In the genomic region with DNA sequence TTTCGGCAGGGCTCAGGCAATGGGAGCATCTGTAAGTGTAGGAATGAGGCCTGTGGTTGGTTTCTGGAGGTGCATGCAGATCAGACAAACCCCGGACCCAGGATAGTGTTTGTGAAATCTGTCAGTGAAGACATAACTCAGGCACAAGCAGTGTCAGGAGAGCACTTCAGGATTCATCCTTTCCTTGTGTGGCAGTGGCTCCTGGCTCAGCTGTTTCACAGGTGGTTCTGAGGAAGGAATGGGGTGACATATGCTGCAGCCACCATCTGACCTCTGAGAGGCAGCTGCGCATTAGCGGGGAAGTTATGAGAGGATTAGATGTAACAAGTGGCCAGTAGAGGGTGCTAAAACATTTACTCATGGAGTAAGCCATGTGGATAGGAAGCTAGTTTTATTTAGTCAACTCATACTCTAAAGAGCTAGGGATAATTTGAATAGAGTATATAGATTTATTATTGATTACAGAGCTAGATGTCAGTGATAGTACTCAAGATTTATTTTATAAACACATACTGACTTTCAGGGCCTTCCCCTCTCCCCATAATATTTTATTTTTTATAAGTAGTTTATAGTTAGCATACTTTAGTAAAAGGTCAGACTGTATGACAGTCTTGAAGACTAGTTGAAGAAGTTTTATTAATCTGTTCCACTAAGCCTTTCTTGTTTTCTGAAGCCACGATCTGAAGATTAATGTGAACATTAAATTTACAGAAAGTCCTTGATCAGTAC, we compare ENCODE assay signal across 8 cellular contexts. TPM values are rescaled to one million over a fixed set of nuclear protein-coding genes. Genes with fewer than 3 reads are reported as not detected.
A peak's percentile ranks its signal among the peaks of the same experiment; 100 is the strongest.
DNase-seq lines count a peak whose midpoint lies in the region; ATAC-seq and TF ChIP-seq lines count a peak whose summit lies in the region.

No MANE protein-coding gene starts in this region.

- H3K4me1 ChIP-seq in spleen, result peaks cover 0 to 26% (median 0%) of the 10 kb centered on the region in 6 donors

- ATAC-seq in GM18508 (IDR thresholded peaks at IDR 0.05; ENCODE audit: insufficient read depth, unreplicated experiment) (peak; percentile 97), HG02885 (IDR thresholded peaks at IDR 0.05; ENCODE audit: poor library complexity, unreplicated experiment) (peak; percentile 100)

- WGBS in spleen, 5 donors, result 57 to 71% (median 66%) methylated on average over 5 of the region's 5 CpGs

- peak overlapping the region; percentile 46 for H3K27ac Mint-ChIP-seq in MCF 10A (ENCODE audit: low read depth, unreplicated experiment)

- H3K27ac ChIP-seq in SK-N-MC, result no peak overlapping the region
- H3K27ac ChIP-seq in spleen, result no peak overlapping the region

- H3K27me3 ChIP-seq in spleen (replicated peaks in 1 of 7), result no peaks in the 10 kb centered on the region

- no TSS peak for BruUV-seq in MCF 10A (replicated peaks; lab: Mats Ljungman, UMichigan)

- CTCF ChIA-PET in MCF 10A (lab: Yijun Ruan, JAX), result interaction anchor here (0.5 to 3.5 kb wide), 28 partner anchors 9 to 1196 kb away, joined by 3 to 24 read pairs (median 4); no protein-coding TSS in a partner anchor

- H3K4me3 Mint-ChIP-seq in MCF 10A (ENCODE audit: unreplicated experiment), result no peak overlapping the region

- POLR2A ChIA-PET in MCF 10A (lab: Yijun Ruan, JAX), result interaction anchor here (0.5 to 1.8 kb wide), 5 partner anchors 20 to 116 kb away, joined by 3 to 7 read pairs (median 4); a partner anchor contains a TSS

- DNase-seq in AG09319 (ENCODE audit: extremely low read depth, low read depth) (peak; percentile 57), NCI-H1417 treated with DMSO at 0.1 percent for 48 hours (lab: John Stamatoyannopoulos, UW) (peak; percentile 36), SK-N-MC (ENCODE audit: low read depth, low spot score) (peak; percentile 63), MCF 10A (ENCODE audit: unreplicated experiment) (peak; percentile 78), iPS-NIHi7 (ENCODE audit: extremely low spot score) (peak; percentile 69), spleen (no peak)

- no peak overlapping the region for H3K4me3 ChIP-seq in SK-N-MC
- H3K4me3 ChIP-seq in spleen, result no peak overlapping the region

- no peaks in the 10 kb centered on the region for H3K9me3 Mint-ChIP-seq in MCF 10A (ENCODE audit: unreplicated experiment)

- H3K36me3 ChIP-seq in SK-N-MC (ENCODE audit: insufficient read depth, low read length), result peaks cover 39% of the 10 kb centered on the region
- peaks cover 0 to 89% (median 24%) of the 10 kb centered on the region in 6 donors for H3K36me3 ChIP-seq in spleen

- intact Hi-C loops in MCF 10A (cut with micrococcal nuclease) (loop anchor here (10.0 kb wide), 1 partner anchor 1143 kb away; no protein-coding TSS in a partner anchor), spleen (cut with DNase I; ENCODE audit: low total_unique reads) (no loop called here)

- H3K9me3 ChIP-seq in SK-N-MC (ENCODE audit: low read depth, low read length), result no peaks in the 10 kb centered on the region
- no peaks in the 10 kb centered on the region for H3K9me3 ChIP-seq in spleen

- no peak overlapping the region for H3K9ac ChIP-seq in SK-N-MC (ENCODE audit: insufficient read length)

- TF ChIP-seq POLR2A in spleen (IDR thresholded peaks at IDR 0.05), result no peak

- H3K36me3 Mint-ChIP-seq in MCF 10A (ENCODE audit: insufficient read depth, unreplicated experiment), result peaks cover 23% of the 10 kb centered on the region

- TF ChIP-seq CTCF in AG09319 (IDR thresholded peaks at IDR 0.05; ENCODE audit: low read depth, low read length) (peak; percentile 71), MCF 10A (IDR thresholded peaks at IDR 0.05; ENCODE audit: unreplicated experiment) (peak; percentile 63), spleen (IDR thresholded peaks at IDR 0.05 in 8 of 11, conservative IDR thresholded peaks at IDR 0.05 in 3 of 11) (peak in 9 of 11 experiments; percentile 33 to 73 (median 59))

- H3K27me3 Mint-ChIP-seq in MCF 10A (ENCODE audit: insufficient read depth, unreplicated experiment), result no peaks in the 10 kb centered on the region

- no peaks in the 10 kb centered on the region for H3K4me1 Mint-ChIP-seq in MCF 10A (ENCODE audit: insufficient read depth, unreplicated experiment)

RNA-seq across cellular contexts. Expression of a gene that starts 28.4 kb away (rescaled TPM):
- total RNA-seq in MCF 10A (2022) (38.4 and 52.3 TPM in 2 replicates), spleen (10 to 100 TPM; 40.2 to 70.9 (median 59.8) TPM)
- polyA plus RNA-seq in spleen, result 10 to 100 TPM in 2 of 3 donors, 1 to 10 TPM in 1; 9.7 to 15.4 (median 14.3) TPM
